In genomic region chr10:73246783-73247508, GRCh38 we compare ENCODE assay signal across 8 cellular contexts. TPM values are rescaled to one million over a fixed set of nuclear protein-coding genes. Genes with fewer than 3 reads are reported as not detected.
A peak's percentile ranks its signal among the peaks of the same experiment; 100 is the strongest.
DNase-seq lines count a peak whose midpoint lies in the region; ATAC-seq, FAIRE-seq and TF ChIP-seq lines count a peak whose summit lies in the region.

Gene DNAJC9 (minus strand): TSS chr10:73247255. CDS start chr10:73247189, 66 bp downstream.

- H3K27ac ChIP-seq in HepG2 (ENCODE audit: extremely low read length, insufficient read depth, low read length) = peak within 1 kb of the TSS; percentile 94

- H3K79me2 ChIP-seq in HepG2 (ENCODE audit: insufficient read depth, low read length) = peaks cover 49% of the 10 kb centered on the region

- BruUV-seq in HepG2 (replicated peaks; lab: Mats Ljungman, UMichigan) = no TSS peak

- FAIRE-seq in HepG2 (lab: Jason Lieb, UNC) = no peak

- in situ Hi-C loops in HepG2 (cut with HindIII; ENCODE audit: extremely low pct_ligation_motif_present, low pct_unique_long_range_greater_than_20kb) = no loop called here

- POLR2A ChIA-PET in HepG2 (lab: Yijun Ruan, JAX) = interaction anchor here (0.7 to 2.6 kb wide), 12 partner anchors 10 to 893 kb away, joined by 3 to 20 read pairs (median 4); partner anchors contain the start of genes ANXA7, CFAP70, DNAJB12 and ECD

- peak; percentile 76 for ATAC-seq in GM19328 (IDR thresholded peaks at IDR 0.05; ENCODE audit: unreplicated experiment)
- ATAC-seq in HG03520 (IDR thresholded peaks at IDR 0.05; ENCODE audit: unreplicated experiment) = peak; percentile 71
- ATAC-seq in HepG2 = peak; percentile 90

- no peaks in the 10 kb centered on the region for H3K9me3 Mint-ChIP-seq in dendritic cell treated with granulocyte-macrophage colony-stimulating factor and Interleukin-4, amounts not matched to agents 40 ng/mL and 50 ng/mL, for 4 days

- TF ChIP-seq RAD21 in HepG2 (CRISPR knock-in tag; IDR thresholded peaks at IDR 0.05) = peak; percentile 59

- H4K20me1 ChIP-seq in HepG2 (ENCODE audit: insufficient read depth, low read length) = no peaks in the 10 kb centered on the region

- peak; percentile 89 to 96 for TF ChIP-seq POLR2A in HepG2 (IDR thresholded peaks at IDR 0.05; ENCODE audit: insufficient read depth in 1 of 2, low read depth in 2 of 2, low read length in 2 of 2)

- peaks cover 54% of the 10 kb centered on the region for H3K36me3 Mint-ChIP-seq in dendritic cell treated with granulocyte-macrophage colony-stimulating factor and Interleukin-4, amounts not matched to agents 40 ng/mL and 50 ng/mL, for 4 days (ENCODE audit: low read depth)

- peak within 1 kb of the TSS; percentile 79 for H3K4me2 ChIP-seq in HepG2 (ENCODE audit: low read depth, low read length)

- no peak within 1 kb of the TSS for H2AFZ ChIP-seq in HepG2 (ENCODE audit: low read length)

- peaks cover 4 to 35% of the 10 kb centered on the region in 2 experiments for H3K36me3 ChIP-seq in HepG2 (replicated peaks in 1 of 2; ENCODE audit: control insufficient read depth in 1 of 2, insufficient read depth in 2 of 2, low read length in 2 of 2)

- no peaks in the 10 kb centered on the region for H3K9me3 ChIP-seq in HepG2 (ENCODE audit: low read length)

- H3K4me3 Mint-ChIP-seq in dendritic cell treated with granulocyte-macrophage colony-stimulating factor and Interleukin-4, amounts not matched to agents 40 ng/mL and 50 ng/mL, for 4 days = peak within 1 kb of the TSS; percentile 88

- DNase-seq in C1 segment of cervical spinal cord (lab: John Stamatoyannopoulos, UW) = peak; percentile 62 to 93 (median 87)
- peak; percentile 80 for DNase-seq in NCI-H526 treated with DMSO at 0.1 percent for 48 hours (lab: John Stamatoyannopoulos, UW)
- DNase-seq in activated CD4-positive, alpha-beta T cell treated with anti-CD3 and anti-CD28 coated beads, Interleukin-2, amount 50 U/mL, for 1 hour = peak; percentile 98
- DNase-seq in HepG2 (ENCODE audit: low spot score) = peak; percentile 87
- peak; percentile 98 for DNase-seq in stimulated activated CD4-positive, alpha-beta T cell treated with anti-CD3 and anti-CD28 coated beads, Interleukin-4, amount 100 ng/mL, for 1 hour

- H3K27ac Mint-ChIP-seq in dendritic cell treated with granulocyte-macrophage colony-stimulating factor and Interleukin-4, amounts not matched to agents 40 ng/mL and 50 ng/mL, for 4 days = peak within 1 kb of the TSS; percentile 89

- TF ChIP-seq EP300 in HepG2 (IDR thresholded peaks at IDR 0.05; ENCODE audit: low read depth in 2 of 2, low read length in 2 of 2) = 0 out of 4 replicates have a peak, but pooled peaks of 1 of the 2 experiments have one; percentile 3
- no peak for TF ChIP-seq EP300 in HepG2 (CRISPR knock-in tag; IDR thresholded peaks at IDR 0.05; ENCODE audit: borderline replicate concordance)

- H3K4me3 ChIP-seq in HepG2 (replicated peaks in 1 of 3; ENCODE audit: insufficient read depth in 1 of 3, low read depth in 2 of 3, low read length in 3 of 3) = peak within 1 kb of the TSS; percentile 64 to 97 (median 79)

- H3K9ac ChIP-seq in HepG2 (ENCODE audit: insufficient read depth, low read depth, low read length) = peak within 1 kb of the TSS; percentile 81

- peaks cover 50% of the 10 kb centered on the region for H3K4me1 ChIP-seq in HepG2 (ENCODE audit: insufficient read depth, low read length)

- peak; percentile 75 for TF ChIP-seq CTCF in HepG2 (CRISPR knock-in tag; IDR thresholded peaks at IDR 0.05)

- CTCF ChIA-PET in HepG2 (lab: Yijun Ruan, JAX; ENCODE audit: low intra/inter-chr PET ratio, low total read pairs) = no interaction called here

- WGBS in HepG2 (ENCODE audit: low lambda C conversion rate) = 2% methylated on average over 18 of the region's 73 CpGs

- intact Hi-C loops in dendritic cell treated with granulocyte-macrophage colony-stimulating factor and Interleukin-4, amounts not matched to agents 40 ng/mL and 50 ng/mL, for 4 days (cut with micrococcal nuclease) = loop anchor here (2.0 to 10.0 kb wide), 2 partner anchors 166 to 248 kb away; partner anchors contain the start of gene PPP3CB
- intact Hi-C loops in HepG2 (cut with micrococcal nuclease; ENCODE audit: unreplicated experiment) = loop anchor here (2.0 kb wide), 1 partner anchor 78 kb away; the partner anchor contains the start of genes ECD and FAM149B1

- no peaks in the 10 kb centered on the region for H3K27me3 Mint-ChIP-seq in dendritic cell treated with granulocyte-macrophage colony-stimulating factor and Interleukin-4, amounts not matched to agents 40 ng/mL and 50 ng/mL, for 4 days

- peaks cover 54% of the 10 kb centered on the region for H3K4me1 Mint-ChIP-seq in dendritic cell treated with granulocyte-macrophage colony-stimulating factor and Interleukin-4, amounts not matched to agents 40 ng/mL and 50 ng/mL, for 4 days (ENCODE audit: low read depth)

- H3K27me3 ChIP-seq in HepG2 (ENCODE audit: control insufficient read depth in 1 of 2, insufficient read depth in 2 of 2, low read length in 2 of 2) = no peaks in the 10 kb centered on the region; a peak in 1 of 5 replicates

TF ChIP-seq in HepG2, 621 proteins besides CTCF, POLR2A, EP300 and RAD21 (continues in another document):
- TF ChIP-seq KDM4B (CRISPR knock-in tag; IDR thresholded peaks at IDR 0.05) (peak; percentile 67; the same call in 1 of the 2 replicates), ZMYM4 (CRISPR knock-in tag; IDR thresholded peaks at IDR 0.05) (peak; percentile 92), JARID2 (CRISPR knock-in tag; IDR thresholded peaks at IDR 0.05; ENCODE audit: insufficient replicate concordance) (no peak), ZNF143 (CRISPR knock-in tag; IDR thresholded peaks at IDR 0.05) (peak; percentile 87), MTA1 (CRISPR knock-in tag; IDR thresholded peaks at IDR 0.05; ENCODE audit: borderline replicate concordance) (peak; percentile 82; the same call in 1 of the 2 replicates), FOSL1 (CRISPR knock-in tag; IDR thresholded peaks at IDR 0.05; ENCODE audit: borderline replicate concordance) (no peak), ISL2 (CRISPR knock-in tag; IDR thresholded peaks at IDR 0.05) (peak; percentile 25; the same call in 1 of the 2 replicates), ZNF607 (CRISPR knock-in tag; IDR thresholded peaks at IDR 0.05; ENCODE audit: borderline replicate concordance) (peak; percentile 48; the same call in 1 of the 2 replicates), SNAPC2 (CRISPR knock-in tag; IDR thresholded peaks at IDR 0.05) (no peak), ATF1 (CRISPR knock-in tag; IDR thresholded peaks at IDR 0.05) (peak; percentile 84), ZKSCAN1 (IDR thresholded peaks at IDR 0.05; ENCODE audit: low read length) (no peak), MXD1 (CRISPR knock-in tag; IDR thresholded peaks at IDR 0.05) (peak; percentile 94), KAT7 (CRISPR knock-in tag; IDR thresholded peaks at IDR 0.05; ENCODE audit: borderline replicate concordance) (0 out of 2 replicates have a peak, but pooled peaks have one; percentile 41), ZEB1 (IDR thresholded peaks at IDR 0.05; ENCODE audit: insufficient replicate concordance, low read depth) (no peak), TMF1 (CRISPR knock-in tag; IDR thresholded peaks at IDR 0.05; ENCODE audit: low read depth) (no peak; the same call in 1 of the 2 replicates), ZNF576 (CRISPR knock-in tag; IDR thresholded peaks at IDR 0.05) (0 out of 2 replicates have a peak, but pooled peaks have one; percentile 23), PHF21A (CRISPR knock-in tag; IDR thresholded peaks at IDR 0.05) (peak; percentile 91)

RNA-seq across cellular contexts. Expression of gene DNAJC9, which starts in this region (rescaled TPM):
- 60.3 and 76.9 TPM in 2 replicates for total RNA-seq in HepG2 (2016; rRNA removed; fragmentation: Illumina TruSeq; extraction: Trizol)
- 13.2 TPM in 2 replicates for total RNA-seq in HepG2 (2016; cell fraction: cytosol; rRNA removed; fragmentation: Illumina TruSeq; extraction: Trizol; ENCODE audit: low read depth)
- total RNA-seq in HepG2 (2016; cell fraction: insoluble cytoplasmic fraction; rRNA removed; fragmentation: Illumina TruSeq; extraction: Trizol) = 60.9 and 80.0 TPM in 2 replicates
- 32.4 and 33.9 TPM in 2 replicates for total RNA-seq in HepG2 (2016; cell fraction: membrane; rRNA removed; fragmentation: Illumina TruSeq; extraction: Trizol)
- total RNA-seq in HepG2 (2016; cell fraction: nucleus; rRNA removed; fragmentation: Illumina TruSeq; extraction: Trizol) = 36.9 and 43.2 TPM in 2 replicates
- 13.4 and 15.9 TPM in 2 replicates for polyA plus RNA-seq in HepG2 (2011; rRNA removed)
- 11.3 and 11.9 TPM in 2 replicates for polyA plus RNA-seq in HepG2 (2011; cell fraction: cytosol; rRNA removed)
- 35.4 and 37.6 TPM in 2 replicates for polyA plus RNA-seq in HepG2 (2011; cell fraction: nucleus; rRNA removed)
- polyA plus RNA-seq in HepG2 (2012) = 13.4 and 16.3 TPM in 2 replicates
- polyA plus RNA-seq in HepG2 (2016; cell fraction: cytosol; fragmentation: Illumina TruSeq; extraction: Trizol; ENCODE audit: low read depth) = 9.4 and 10.9 TPM in 2 replicates
- 60.5 and 63.2 TPM in 2 replicates for polyA plus RNA-seq in HepG2 (2016; cell fraction: insoluble cytoplasmic fraction; fragmentation: Illumina TruSeq; extraction: Trizol; ENCODE audit: low read depth)
- polyA plus RNA-seq in HepG2 (2016; cell fraction: membrane; fragmentation: Illumina TruSeq; extraction: Trizol; ENCODE audit: low read depth) = 19.3 and 19.6 TPM in 2 replicates
- polyA plus RNA-seq in HepG2 (2016; cell fraction: nucleus; fragmentation: Illumina TruSeq; extraction: Trizol; ENCODE audit: insufficient read depth, low read depth) = 59.2 and 60.2 TPM in 2 replicates
- polyA minus RNA-seq in HepG2 (2011; rRNA and poly(A)+ RNA removed; ENCODE audit: low replicate concordance) = 17.9 and 39.2 TPM in 2 replicates
- 6.5 and 8.3 TPM in 2 replicates for polyA minus RNA-seq in HepG2 (2011; cell fraction: cytosol; rRNA and poly(A)+ RNA removed)
- 35.7 and 36.1 TPM in 2 replicates for polyA minus RNA-seq in HepG2 (2011; cell fraction: nucleus; rRNA and poly(A)+ RNA removed)

Comparison
In these comparisons a context has a peak if more than half of its experiments do, and no peak if none do; other contexts are left out.
1. Peak in every context shown above with its lines: DNase-seq, ATAC-seq, H3K4me3 ChIP-seq and H3K27ac ChIP-seq.